Comparison of ENCODE assay signal across 11 cellular contexts in the genomic region with DNA sequence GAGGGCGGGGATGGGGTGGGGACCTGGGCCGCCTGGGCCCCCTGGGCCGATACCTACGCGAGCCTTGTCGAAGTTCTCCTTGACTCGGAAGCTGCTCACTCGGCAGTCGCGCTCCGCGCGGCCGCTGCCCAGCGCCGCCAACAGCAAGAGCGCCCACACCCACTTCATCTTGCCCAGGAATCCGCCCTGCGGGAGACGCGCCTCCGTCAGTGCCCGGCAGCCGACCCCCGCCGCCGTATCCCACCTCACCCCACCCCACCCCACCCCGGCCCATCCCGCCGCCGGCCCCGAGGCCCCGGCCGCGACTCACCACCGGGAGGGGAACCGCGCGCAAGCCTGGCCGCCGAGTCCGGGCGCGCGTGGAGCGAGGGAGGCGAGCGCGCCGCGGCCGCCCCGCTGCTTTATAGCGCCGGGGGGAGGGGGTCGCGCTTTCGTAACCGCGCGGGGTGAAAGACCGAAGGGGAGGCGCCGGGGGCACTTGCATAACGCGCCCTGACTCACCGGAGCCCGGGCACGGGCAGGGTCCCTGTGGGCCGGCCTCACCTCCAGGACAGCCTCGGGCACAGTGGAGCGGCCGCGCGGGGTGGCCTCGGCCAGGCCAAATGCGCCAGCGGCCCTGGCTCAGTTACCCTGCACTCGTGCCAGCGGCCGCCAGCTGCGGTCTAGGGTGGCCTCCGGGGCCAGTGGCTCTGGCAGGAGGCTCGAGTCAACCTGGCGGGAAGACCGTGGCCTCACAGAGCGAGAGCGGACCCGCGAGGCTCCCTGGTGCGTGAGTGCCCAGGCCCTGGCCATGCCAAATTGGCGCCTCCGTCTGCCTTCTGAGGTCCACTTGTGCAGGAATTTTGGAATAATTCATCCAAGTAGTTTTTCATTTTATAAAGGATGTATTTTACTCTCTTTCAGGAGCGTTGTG. TPM values are rescaled to one million over a fixed set of nuclear protein-coding genes. Genes with fewer than 3 reads are reported as not detected.
A peak's percentile ranks its signal among the peaks of the same experiment; 100 is the strongest.
DNase-seq lines count a peak whose midpoint lies in the region; ATAC-seq and TF ChIP-seq lines count a peak whose summit lies in the region.
"Had no signal": no experiment of that assay in that cellular context is flagged by ENCODE, and none has a peak within 500 bp of the region (broad histone marks: within the 10 kb centered on the region; RNA-seq: fewer than 3 reads in every experiment).

TSS of gene RBP4 (minus strand) at position 375 of the 913 bp plus-strand sequence. CDS start at position 168, 207 bp downstream.

- POLR2A ChIA-PET in AG04449 (lab: Yijun Ruan, JAX): no interaction called here

- DNase-seq in AG04449 (ENCODE audit: low read depth, low spot score) (no peak), NCI-H69 (lab: John Stamatoyannopoulos, UW) (peak; percentile 28), fibroblast of lung (ENCODE audit: low read depth in 2 of 2) (peak; percentile 33 to 64), NCI-H1694 treated with DMSO at 0.1 percent for 48 hours (lab: John Stamatoyannopoulos, UW) (no peak), NAMALWA (ENCODE audit: low spot score) (no peak)
- DNase-seq: activated CD4-positive, alpha-beta T cell treated with anti-CD3 and anti-CD28 coated beads, Interleukin-2, amount 50 U/mL, for 1 hour; GF-D8 had no signal

- no peak within 1 kb of the TSS for H3K27ac Mint-ChIP-seq in nephron

- no peaks in the 10 kb centered on the region for H3K79me2 ChIP-seq in fibroblast of lung (ENCODE audit: control insufficient read depth, insufficient read depth, low read length)

- no peak within 1 kb of the TSS for H2AFZ ChIP-seq in fibroblast of lung (ENCODE audit: low read length)

- ATAC-seq in HG02588 (IDR thresholded peaks at IDR 0.05; ENCODE audit: unreplicated experiment) (no peak), GM19023 (IDR thresholded peaks at IDR 0.05; ENCODE audit: unreplicated experiment) (no peak)

- H3K27me3 Mint-ChIP-seq in nephron (ENCODE audit: low read depth): peaks cover 85% of the 10 kb centered on the region

- CTCF ChIA-PET in AG04449 (lab: Yijun Ruan, JAX): no interaction called here

- H3K27ac ChIP-seq in fibroblast of lung (ENCODE audit: insufficient read depth, low read length): no peak within 1 kb of the TSS
- H3K27ac ChIP-seq: neutrophil had no signal

- peaks cover 32% of the 10 kb centered on the region for H3K27me3 ChIP-seq in fibroblast of lung (ENCODE audit: control insufficient read depth, insufficient read depth, low read length)

- H4K20me1 ChIP-seq in fibroblast of lung (ENCODE audit: control insufficient read depth, extremely low read depth, insufficient read depth, low read length): no peaks in the 10 kb centered on the region

- peak within 1 kb of the TSS; percentile 71 to 81 (median 79) for H3K4me3 Mint-ChIP-seq in nephron

- H3K9me3 ChIP-seq in fibroblast of lung (ENCODE audit: control insufficient read depth, insufficient read depth, low read depth, low read length): no peaks in the 10 kb centered on the region
- H3K9me3 ChIP-seq: neutrophil had no signal

- no peak within 1 kb of the TSS for H3K4me2 ChIP-seq in fibroblast of lung (ENCODE audit: extremely low read depth, insufficient read depth, low read length)

- peak within 1 kb of the TSS; percentile 29 for H3K4me3 ChIP-seq in AG04449 (ENCODE audit: low read depth, low read length)
- H3K4me3 ChIP-seq in fibroblast of lung (replicated peaks in 1 of 4; ENCODE audit: control extremely low read depth in 1 of 4, insufficient read depth in 1 of 4, low read depth in 3 of 4, low read length in 4 of 4): peak within 1 kb of the TSS in 1 of 4 experiments; percentile 16

- H3K4me1 ChIP-seq in fibroblast of lung (ENCODE audit: control insufficient read depth, extremely low read depth, insufficient read depth, low read length): no peaks in the 10 kb centered on the region

- no peak for TF ChIP-seq CTCF in AG04449 (IDR thresholded peaks at IDR 0.05; ENCODE audit: insufficient read depth, low read length, missing control alignments)
- no peak for TF ChIP-seq CTCF in fibroblast of lung (conservative IDR thresholded peaks at IDR 0.05 in 1 of 2, IDR thresholded peaks at IDR 0.05 in 1 of 2; ENCODE audit: low read depth in 1 of 2, low read length in 2 of 2)
- TF ChIP-seq CTCF in nephron (IDR thresholded peaks at IDR 0.05; ENCODE audit: unreplicated experiment in 3 of 3): no peak

- peaks cover 5% of the 10 kb centered on the region for H3K4me1 Mint-ChIP-seq in nephron

- H3K9ac ChIP-seq in fibroblast of lung (ENCODE audit: insufficient read depth, low read length): no peak within 1 kb of the TSS

- no peaks in the 10 kb centered on the region for H3K36me3 Mint-ChIP-seq in nephron (ENCODE audit: low read depth)

- no peaks in the 10 kb centered on the region for H3K36me3 ChIP-seq in fibroblast of lung (ENCODE audit: control insufficient read depth, insufficient read depth, low read length)
- H3K36me3 ChIP-seq: neutrophil had no signal

- H3K9me3 Mint-ChIP-seq in nephron: no peaks in the 10 kb centered on the region

RNA-seq across cellular contexts. Expression of gene RBP4, which starts in this region (rescaled TPM):
- total RNA-seq in fibroblast of lung: not detected in 2 replicates
- 0.28 TPM in 1 of 2 replicates, not detected in the other for polyA plus RNA-seq in fibroblast of lung
- polyA plus RNA-seq in fibroblast of lung (2012): 0.33 TPM in 1 of 2 replicates, not detected in the other
- polyA minus RNA-seq in fibroblast of lung (ENCODE audit: low replicate concordance): not detected in 2 replicates

Comparison
In these comparisons a context has a peak if more than half of its experiments do, and no peak if none do; other contexts are left out.
1. Peak in DNase-seq in fibroblast of lung; RNA of the gene not detected or under 1 TPM.